ENCODE assay signal across 15 cellular contexts in the genomic region with DNA sequence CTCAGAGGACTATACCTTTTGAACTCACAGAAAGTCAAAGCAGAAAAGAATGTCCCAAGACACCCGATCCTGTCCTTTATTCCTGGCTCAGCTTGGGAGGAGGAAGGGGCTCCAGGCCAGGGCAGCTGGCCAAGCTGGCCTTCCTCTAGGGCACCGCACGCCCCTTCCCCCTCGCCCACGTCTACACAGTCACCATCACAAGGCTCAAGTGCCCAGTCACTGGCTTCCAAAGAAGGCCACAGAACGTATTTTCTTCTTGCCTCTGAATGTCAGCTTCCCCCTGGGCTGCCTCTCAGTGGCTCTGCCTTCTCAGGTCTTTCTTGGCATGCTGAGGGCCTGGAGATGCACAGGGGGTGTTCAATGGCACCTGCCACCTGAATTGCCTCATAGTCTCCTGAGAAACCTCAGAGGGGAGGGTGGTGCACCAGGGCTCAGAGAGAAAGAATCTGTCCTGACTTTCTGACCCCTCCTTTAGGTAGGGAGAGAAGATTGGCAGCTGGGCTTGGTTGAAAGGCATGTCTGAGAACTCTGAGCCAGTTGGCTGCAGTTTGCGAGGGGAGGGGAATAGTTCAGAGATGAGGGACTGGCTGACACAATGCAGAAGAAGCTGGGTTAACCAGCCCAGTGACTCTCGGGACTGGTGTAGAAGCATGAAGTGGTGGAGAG. TPM values are rescaled to one million over a fixed set of nuclear protein-coding genes. Genes with fewer than 3 reads are reported as not detected.
DNase-seq lines count a peak whose midpoint lies in the region; ATAC-seq and TF ChIP-seq lines count a peak whose summit lies in the region.
"Had no signal": no experiment of that assay in that cellular context is flagged by ENCODE, and none has a peak within 500 bp of the region (broad histone marks: within the 10 kb centered on the region; RNA-seq: fewer than 3 reads in every experiment).

No MANE protein-coding gene starts in this region.

- peaks cover 33% of the 10 kb centered on the region for H3K79me2 ChIP-seq in Karpas-422 (ENCODE audit: low read length)

- H3K27me3 Mint-ChIP-seq in CD8-positive, alpha-beta memory T cell, result no peaks in the 10 kb centered on the region
- H3K27me3 Mint-ChIP-seq in nephron progenitor cell (ENCODE audit: low read depth, poor library complexity), result no peaks in the 10 kb centered on the region
- H3K27me3 Mint-ChIP-seq: effector memory CD8-positive, alpha-beta T cell; IgD-negative memory B cell; stimulated activated naive CD8-positive, alpha-beta T cell treated with anti-CD3 and anti-CD28 coated beads, Interleukin-15, amount 100 ng/mL, for 72 hours had no signal

- CTCF ChIA-PET in CD8-positive, alpha-beta memory T cell (lab: Charles Lee), result interaction anchor here (1.0 to 2.8 kb wide), 3 partner anchors 8 to 108 kb away, joined by 3 to 22 read pairs (median 3); partner anchors contain the start of gene MRM1

- peaks cover 0 to 14% (median 4%) of the 10 kb centered on the region in 3 donors for H3K36me3 Mint-ChIP-seq in CD8-positive, alpha-beta memory T cell
- H3K36me3 Mint-ChIP-seq in nephron progenitor cell (ENCODE audit: low read depth), result peaks cover 12% of the 10 kb centered on the region

- no peak for DNase-seq in CD8-positive, alpha-beta memory T cell
- DNase-seq in Karpas-422 (no peak), erythroblast (lab: John Stamatoyannopoulos, UW) (peak; percentile 24 to 26), nephron progenitor cell (no peak), Kasumi-1 (lab: John Stamatoyannopoulos, UW) (no peak), RKO (ENCODE audit: low spot score) (no peak)
- DNase-seq: anterior cingulate cortex; effector memory CD8-positive, alpha-beta T cell; NCI-H146; NCI-H774; SJCRH30; stimulated activated naive CD8-positive, alpha-beta T cell treated with anti-CD3 and anti-CD28 coated beads, Interleukin-15, amount 100 ng/mL, for 72 hours had no signal

- H3K9me2 ChIP-seq in Karpas-422 (replicated peaks; ENCODE audit: insufficient read depth, low read length), result no peaks in the 10 kb centered on the region

- H3K4me2 ChIP-seq in Karpas-422 (ENCODE audit: low read depth, low read length, poor library complexity, severe bottlenecking), result peak overlapping the region; percentile 96

- no peak overlapping the region for H2AFZ ChIP-seq in Karpas-422 (ENCODE audit: low read length)

- H3K4me3 Mint-ChIP-seq in CD8-positive, alpha-beta memory T cell, result peak overlapping the region in 4 of 7 donors; percentile 2 to 72 (median 27)
- peak overlapping the region; percentile 84 for H3K4me3 Mint-ChIP-seq in nephron progenitor cell

- POLR2A ChIA-PET in CD8-positive, alpha-beta memory T cell (lab: Charles Lee), result interaction anchor here (1.1 to 1.4 kb wide), 2 partner anchors 8 to 108 kb away, joined by 3 to 7 read pairs; partner anchors contain the start of genes MRM1 and ZNHIT3

- H3K4me1 ChIP-seq in CD8-positive, alpha-beta memory T cell (ENCODE audit: insufficient read depth, low read length), result peaks cover 10% of the 10 kb centered on the region
- peaks cover 40% of the 10 kb centered on the region for H3K4me1 ChIP-seq in Karpas-422 (ENCODE audit: low read length)
- H3K4me1 ChIP-seq: SJCRH30 had no signal

- H3K36me3 ChIP-seq in CD8-positive, alpha-beta memory T cell (ENCODE audit: insufficient read depth, low read length), result no peaks in the 10 kb centered on the region
- peaks cover 11% of the 10 kb centered on the region; the same call in 1 of the 2 replicates for H3K36me3 ChIP-seq in Karpas-422 (ENCODE audit: insufficient read depth, low read length)

- no peaks in the 10 kb centered on the region for H3K9me3 ChIP-seq in CD8-positive, alpha-beta memory T cell (ENCODE audit: low read length)
- no peaks in the 10 kb centered on the region for H3K9me3 ChIP-seq in Karpas-422 (ENCODE audit: low read length)
- H3K9me3 ChIP-seq: SJCRH30 had no signal

- ATAC-seq in GM18511 (IDR thresholded peaks at IDR 0.05; ENCODE audit: unreplicated experiment), result no peak
- ATAC-seq: effector memory CD8-positive, alpha-beta T cell had no signal

- H3K9me3 Mint-ChIP-seq in CD8-positive, alpha-beta memory T cell, result no peaks in the 10 kb centered on the region
- no peaks in the 10 kb centered on the region for H3K9me3 Mint-ChIP-seq in nephron progenitor cell
- H3K9me3 Mint-ChIP-seq: effector memory CD8-positive, alpha-beta T cell; IgD-negative memory B cell; stimulated activated naive CD8-positive, alpha-beta T cell treated with anti-CD3 and anti-CD28 coated beads, Interleukin-15, amount 100 ng/mL, for 72 hours had no signal

- H3K4me3 ChIP-seq in CD8-positive, alpha-beta memory T cell (ENCODE audit: low read length), result no peak overlapping the region
- H3K4me3 ChIP-seq in Karpas-422 (ENCODE audit: low read length), result no peak overlapping the region; the same call in 1 of the 2 replicates
- H3K4me3 ChIP-seq: lung, SJCRH30 had no signal

- H4K20me1 ChIP-seq in Karpas-422 (ENCODE audit: insufficient read depth, low read depth, low read length), result no peaks in the 10 kb centered on the region

- H3K9ac ChIP-seq in Karpas-422 (ENCODE audit: low read length), result peak overlapping the region; percentile 95; the same call in 1 of the 2 replicates

- no peak overlapping the region for H3K27ac ChIP-seq in CD8-positive, alpha-beta memory T cell (ENCODE audit: low read depth, low read length)
- no peak overlapping the region for H3K27ac ChIP-seq in Karpas-422 (ENCODE audit: low read length)
- H3K27ac ChIP-seq: SJCRH30 had no signal

- H3K27ac Mint-ChIP-seq in CD8-positive, alpha-beta memory T cell, result peak overlapping the region in 3 of 8 donors; percentile 33 to 86 (median 41)
- no peak overlapping the region for H3K27ac Mint-ChIP-seq in nephron progenitor cell

- no peaks in the 10 kb centered on the region for H3K27me3 ChIP-seq in CD8-positive, alpha-beta memory T cell (ENCODE audit: insufficient read depth, low read length, poor library complexity, severe bottlenecking)
- no peaks in the 10 kb centered on the region for H3K27me3 ChIP-seq in Karpas-422 (ENCODE audit: low read length)
- H3K27me3 ChIP-seq: SJCRH30 had no signal

- peaks cover 15 to 33% (median 32%) of the 10 kb centered on the region in 3 donors for H3K4me1 Mint-ChIP-seq in CD8-positive, alpha-beta memory T cell
- H3K4me1 Mint-ChIP-seq in nephron progenitor cell, result peaks cover 43% of the 10 kb centered on the region

- TF ChIP-seq CTCF in nephron progenitor cell (IDR thresholded peaks at IDR 0.05), result no peak

- no peak for TF ChIP-seq POLR2A in erythroblast (IDR thresholded peaks at IDR 0.05; ENCODE audit: low read length)

RNA-seq across cellular contexts. Expression of gene DHRS11, which starts 2.1 kb away (rescaled TPM):
- total RNA-seq in CD8-positive, alpha-beta memory T cell, result 10 to 100 TPM; 11.1 to 13.0 TPM
- 4.3 TPM for polyA plus RNA-seq in CD8-positive, alpha-beta memory T cell
- total RNA-seq in Karpas-422 (2014; rRNA removed; shearing (Covaris generic); ENCODE audit: low replicate concordance), result 13.6 and 33.8 TPM in 2 replicates

RNA-seq across cellular contexts. Expression of gene MRM1, which starts 7.6 kb away (rescaled TPM):
- total RNA-seq in CD8-positive, alpha-beta memory T cell, result 10 to 100 TPM; 24.7 to 24.9 TPM
- 5.3 TPM for polyA plus RNA-seq in CD8-positive, alpha-beta memory T cell
- total RNA-seq in Karpas-422 (2014; rRNA removed; shearing (Covaris generic); ENCODE audit: low replicate concordance), result 11.7 and 18.0 TPM in 2 replicates

RNA-seq across cellular contexts. Expression of gene GGNBP2, which starts 49.1 kb away (rescaled TPM):
- total RNA-seq in CD8-positive, alpha-beta memory T cell, result 10 to 100 TPM; 65.1 to 67.0 TPM
- 63.3 TPM for polyA plus RNA-seq in CD8-positive, alpha-beta memory T cell
- 41.7 and 49.5 TPM in 2 replicates for total RNA-seq in Karpas-422 (2014; rRNA removed; shearing (Covaris generic); ENCODE audit: low replicate concordance)

RNA-seq across cellular contexts. Expression of gene PIGW, which starts 59.0 kb away (rescaled TPM):
- 10 to 100 TPM; 42.2 to 43.0 TPM for total RNA-seq in CD8-positive, alpha-beta memory T cell
- 11.4 TPM for polyA plus RNA-seq in CD8-positive, alpha-beta memory T cell
- 3.9 and 6.7 TPM in 2 replicates for total RNA-seq in Karpas-422 (2014; rRNA removed; shearing (Covaris generic); ENCODE audit: low replicate concordance)

RNA-seq across cellular contexts. Expression of gene MYO19, which starts 59.1 kb away (rescaled TPM):
- total RNA-seq in CD8-positive, alpha-beta memory T cell, result 100 to 1,000 TPM; 133 to 138 TPM
- 5.0 TPM for polyA plus RNA-seq in CD8-positive, alpha-beta memory T cell
- total RNA-seq in Karpas-422 (2014; rRNA removed; shearing (Covaris generic); ENCODE audit: low replicate concordance), result 50.6 and 58.9 TPM in 2 replicates

Comparison
In these comparisons a context has a peak if more than half of its experiments do, and no peak if none do; other contexts are left out.
1. DNase-seq: peak in erythroblast (2 of 2); none in CD8-positive, alpha-beta memory T cell (0 of 5), Karpas-422 (single experiment), nephron progenitor cell (single experiment), Kasumi-1 (0 of 2) and RKO (single experiment).